Comparison of ENCODE assay signal across 17 cellular contexts in genomic region chr5:96247733-96248132, GRCh38.
DNase-seq lines count a peak whose midpoint lies in the region; ATAC-seq and TF ChIP-seq lines count a peak whose summit lies in the region.
"Had no signal": no experiment of that assay in that cellular context is flagged by ENCODE, and none has a peak within 500 bp of the region (broad histone marks: within the 10 kb centered on the region; RNA-seq: fewer than 3 reads in every experiment).

No MANE protein-coding gene starts in this region.

- peak overlapping the region; percentile 9 for H2AFZ ChIP-seq in smooth muscle cell (ENCODE audit: low read depth)

- H4K20me1 ChIP-seq in smooth muscle cell (ENCODE audit: low read depth) = no peaks in the 10 kb centered on the region

- H3K9me3 Mint-ChIP-seq in HFFc6 = peaks cover under 1% of the 10 kb centered on the region; the same call in 1 of the 2 replicates
- peaks cover under 1% of the 10 kb centered on the region for H3K9me3 Mint-ChIP-seq in activated T-cell treated with anti-CD3 and anti-CD28 coated beads, Interleukin-2, amount 50 U/mL, for 4 hours
- H3K9me3 Mint-ChIP-seq: activated B cell treated with CpG ODN at 0.5 μM for 24 hours; activated naive CD4-positive, alpha-beta T cell treated with anti-CD3 and anti-CD28 coated beads, Interleukin-2, amount 50 U/mL, for 24 hours had no signal

- H3K27me3 Mint-ChIP-seq in HFFc6 (ENCODE audit: insufficient read depth) = no peaks in the 10 kb centered on the region
- H3K27me3 Mint-ChIP-seq in activated T-cell treated with anti-CD3 and anti-CD28 coated beads, Interleukin-2, amount 50 U/mL, for 4 hours (ENCODE audit: low read depth) = peaks cover 7% of the 10 kb centered on the region

- ATAC-seq in left lung (no peak), HG02981 (IDR thresholded peaks at IDR 0.05; ENCODE audit: unreplicated experiment) (no peak)
- ATAC-seq in activated T-cell treated with anti-CD3 and anti-CD28 coated beads, Interleukin-2, amount 50 U/mL, for 4 hours = no peak

- no peak overlapping the region for H3K4me3 Mint-ChIP-seq in HFFc6
- no peak overlapping the region for H3K4me3 Mint-ChIP-seq in activated T-cell treated with anti-CD3 and anti-CD28 coated beads, Interleukin-2, amount 50 U/mL, for 4 hours
- H3K4me3 Mint-ChIP-seq: activated B cell treated with CpG ODN at 0.5 μM for 24 hours; activated naive CD4-positive, alpha-beta T cell treated with anti-CD3 and anti-CD28 coated beads, Interleukin-2, amount 50 U/mL, for 24 hours had no signal

- H3K27ac ChIP-seq in ectodermal cell (ENCODE audit: insufficient read depth, low read depth, low read length, poor library complexity, severe bottlenecking) (peak overlapping the region; percentile 45), left lung (peak overlapping the region; percentile 10 to 50), smooth muscle cell (ENCODE audit: low read depth) (peak overlapping the region; percentile 69)

- no peak overlapping the region for H3K9ac ChIP-seq in smooth muscle cell (ENCODE audit: low read depth)

- DNase-seq in HFFc6 = no peak
- DNase-seq in left lung = no peak
- DNase-seq in smooth muscle cell (lab: John Stamatoyannopoulos, UW; ENCODE audit: unreplicated experiment) = no peak
- DNase-seq in NCI-H2196 (lab: John Stamatoyannopoulos, UW; ENCODE audit: unreplicated experiment) = no peak
- DNase-seq in activated T-cell treated with anti-CD3 and anti-CD28 coated beads, Interleukin-2, amount 50 U/mL, for 4 hours = no peak
- DNase-seq in activated CD4-positive, alpha-beta T cell treated with anti-CD3 and anti-CD28 coated beads for 4 hours = no peak
- DNase-seq: activated B cell treated with CpG ODN at 0.5 μM for 24 hours; activated CD8-positive, alpha-beta memory T cell treated with anti-CD3 and anti-CD28 coated beads, Interleukin-2, amount 50 U/mL, for 4 hours; NCI-H1048; NCI-H2171; occipital lobe; SW 1271 had no signal

- H3K79me2 ChIP-seq in smooth muscle cell (ENCODE audit: low read depth) = no peaks in the 10 kb centered on the region

- H3K36me3 ChIP-seq in ectodermal cell (ENCODE audit: control insufficient read depth, insufficient read depth, low read length) (no peaks in the 10 kb centered on the region), left lung (no peaks in the 10 kb centered on the region), smooth muscle cell (ENCODE audit: low read depth) (no peaks in the 10 kb centered on the region)
- H3K36me3 ChIP-seq: tibial nerve had no signal

- TF ChIP-seq CTCF in HFFc6 (IDR thresholded peaks at IDR 0.05) = no peak
- no peak for TF ChIP-seq CTCF in left lung (IDR thresholded peaks at IDR 0.05)
- no peak for TF ChIP-seq CTCF in smooth muscle cell (IDR thresholded peaks at IDR 0.05; ENCODE audit: borderline replicate concordance, insufficient read depth, poor library complexity, severe bottlenecking)

- no peaks in the 10 kb centered on the region for H3K9me3 ChIP-seq in ectodermal cell (ENCODE audit: control insufficient read depth, low read length)
- no peaks in the 10 kb centered on the region for H3K9me3 ChIP-seq in left lung
- no peaks in the 10 kb centered on the region for H3K9me3 ChIP-seq in smooth muscle cell (replicated peaks; ENCODE audit: low read depth)
- H3K9me3 ChIP-seq: tibial nerve had no signal

- no peak overlapping the region for H3K4me3 ChIP-seq in ectodermal cell (ENCODE audit: insufficient read depth, low read depth, low read length)
- no peak overlapping the region for H3K4me3 ChIP-seq in left lung
- no peak overlapping the region for H3K4me3 ChIP-seq in smooth muscle cell
- H3K4me3 ChIP-seq: GM12878, tibial nerve had no signal

- H3K27me3 ChIP-seq in ectodermal cell (ENCODE audit: control insufficient read depth, insufficient read depth, low read length, poor library complexity, severe bottlenecking) = no peaks in the 10 kb centered on the region
- H3K27me3 ChIP-seq in left lung = no peaks in the 10 kb centered on the region
- H3K27me3 ChIP-seq in smooth muscle cell (ENCODE audit: low read depth) = no peaks in the 10 kb centered on the region
- H3K27me3 ChIP-seq: tibial nerve had no signal

- H3K36me3 Mint-ChIP-seq in HFFc6 (ENCODE audit: low read depth) = peaks cover 4% of the 10 kb centered on the region
- H3K36me3 Mint-ChIP-seq in activated T-cell treated with anti-CD3 and anti-CD28 coated beads, Interleukin-2, amount 50 U/mL, for 4 hours (ENCODE audit: insufficient read depth) = no peaks in the 10 kb centered on the region
- H3K36me3 Mint-ChIP-seq: activated naive CD4-positive, alpha-beta T cell treated with anti-CD3 and anti-CD28 coated beads, Interleukin-2, amount 50 U/mL, for 24 hours had no signal

- peaks cover 7% of the 10 kb centered on the region for H3K4me1 ChIP-seq in ectodermal cell (ENCODE audit: control insufficient read depth, insufficient read depth, low read length)
- peaks cover 0 to 17% of the 10 kb centered on the region in 2 donors for H3K4me1 ChIP-seq in left lung
- H3K4me1 ChIP-seq in smooth muscle cell (ENCODE audit: low read depth) = peaks cover 39% of the 10 kb centered on the region
- H3K4me1 ChIP-seq: tibial nerve had no signal

- intact Hi-C loops in left lung (cut with DNase I) = no loop called here

- WGBS in ectodermal cell, 2 experiments = 88 to 92% methylated on average over 3 of the region's 3 CpGs
- 81% methylated on average over 3 of the region's 3 CpGs for WGBS in smooth muscle cell (ENCODE audit: low lambda C conversion rate)

- peak overlapping the region; percentile 26 for H3K4me2 ChIP-seq in smooth muscle cell

- H3K4me1 Mint-ChIP-seq in HFFc6 (ENCODE audit: low read depth) = peaks cover 88% of the 10 kb centered on the region
- no peaks in the 10 kb centered on the region for H3K4me1 Mint-ChIP-seq in activated T-cell treated with anti-CD3 and anti-CD28 coated beads, Interleukin-2, amount 50 U/mL, for 4 hours (ENCODE audit: low read depth)
- H3K4me1 Mint-ChIP-seq: activated B cell treated with CpG ODN at 0.5 μM for 24 hours; activated naive CD4-positive, alpha-beta T cell treated with anti-CD3 and anti-CD28 coated beads, Interleukin-2, amount 50 U/mL, for 24 hours had no signal

- H3K27ac Mint-ChIP-seq in HFFc6 = peak overlapping the region; percentile 52
- H3K27ac Mint-ChIP-seq: activated B cell treated with CpG ODN at 0.5 μM for 24 hours; activated naive CD4-positive, alpha-beta T cell treated with anti-CD3 and anti-CD28 coated beads, Interleukin-2, amount 50 U/mL, for 24 hours had no signal

- H3F3A ChIP-seq in smooth muscle cell (ENCODE audit: low read depth) = peaks cover 9% of the 10 kb centered on the region
